11 cellular contexts compared by ENCODE assay signal in the genomic region with DNA sequence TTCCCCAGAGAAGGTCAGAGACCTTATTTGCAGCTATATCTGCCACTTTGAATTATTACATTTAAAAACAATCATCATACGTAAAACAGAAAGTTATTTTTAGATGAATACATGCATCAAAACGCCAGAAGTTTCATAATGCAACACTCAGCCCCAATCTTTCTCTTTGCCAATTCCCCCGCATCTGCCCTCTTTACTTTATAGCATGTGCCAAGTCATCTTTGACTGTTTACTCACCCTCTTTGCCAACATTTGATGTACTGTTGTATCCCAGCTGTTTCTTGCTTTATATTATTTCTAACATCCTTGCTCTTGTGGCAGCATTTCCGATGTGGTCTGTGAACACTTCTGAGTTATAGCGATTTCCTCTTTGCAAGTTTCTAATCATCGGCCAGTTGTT.
DNase-seq lines count a peak whose midpoint lies in the region; ATAC-seq and TF ChIP-seq lines count a peak whose summit lies in the region.
"Had no signal": no experiment of that assay in that cellular context is flagged by ENCODE, and none has a peak within 500 bp of the region (broad histone marks: within the 10 kb centered on the region; RNA-seq: fewer than 3 reads in every experiment).

No MANE protein-coding gene starts in this region.

- TF ChIP-seq CTCF in spleen (IDR thresholded peaks at IDR 0.05 in 8 of 11, conservative IDR thresholded peaks at IDR 0.05 in 3 of 11), result no peak

- no peaks in the 10 kb centered on the region for H3K27me3 ChIP-seq in spleen (replicated peaks in 1 of 7)

- WGBS in spleen, 5 donors, result 7 to 14% (median 14%) methylated on average over 6 of the region's 6 CpGs

- H3K36me3 ChIP-seq in spleen, result peaks cover 3 to 45% (median 12%) of the 10 kb centered on the region in 6 donors

- H3K27ac ChIP-seq in spleen, result peak overlapping the region in 5 of 8 donors; percentile 0 to 55 (median 48)

- intact Hi-C loops in spleen (cut with DNase I; ENCODE audit: low total_unique reads), result no loop called here

- DNase-seq in NCI-H2029 (lab: John Stamatoyannopoulos, UW) (peak; percentile 20), epidermal melanocyte (ENCODE audit: insufficient read length, low spot score) (peak; percentile 33), spleen (no peak)
- DNase-seq: activated effector memory CD4-positive, alpha-beta T cell treated with anti-CD3 and anti-CD28 coated beads, Interleukin-2, amount 50 U/mL, for 16 hours; midbrain; stimulated activated CD4-positive, alpha-beta T cell treated with anti-CD3 and anti-CD28 coated beads, Interleukin-2, amount 100 ng/mL, for 48 hours had no signal

- no peaks in the 10 kb centered on the region for H3K9me3 ChIP-seq in spleen

- peak; percentile 46 for ATAC-seq in GM21360 (IDR thresholded peaks at IDR 0.05; ENCODE audit: unreplicated experiment)
- ATAC-seq in HG02798 (IDR thresholded peaks at IDR 0.05; ENCODE audit: poor library complexity, unreplicated experiment), result no peak
- no peak for ATAC-seq in GM21529 (IDR thresholded peaks at IDR 0.05; ENCODE audit: unreplicated experiment)
- no peak for ATAC-seq in HG03442 (IDR thresholded peaks at IDR 0.05; ENCODE audit: unreplicated experiment)
- no peak for ATAC-seq in GM18907 (IDR thresholded peaks at IDR 0.05; ENCODE audit: unreplicated experiment)

- peak overlapping the region in 1 of 8 donors; percentile 13 for H3K4me3 ChIP-seq in spleen

- TF ChIP-seq POLR2A in spleen (IDR thresholded peaks at IDR 0.05), result no peak

- H3K4me1 ChIP-seq in spleen, result peaks cover 4 to 27% (median 15%) of the 10 kb centered on the region in 6 donors
